18 cellular contexts compared by ENCODE assay signal in genomic region chr7:35874881-35875280, GRCh38.
DNase-seq lines count a peak whose midpoint lies in the region; FAIRE-seq and TF ChIP-seq lines count a peak whose summit lies in the region.
"Had no signal": no experiment of that assay in that cellular context is flagged by ENCODE, and none has a peak within 500 bp of the region (broad histone marks: within the 10 kb centered on the region; RNA-seq: fewer than 3 reads in every experiment).

No MANE protein-coding gene starts in this region.

- no peaks in the 10 kb centered on the region for H3K9me3 ChIP-seq in adipocyte (ENCODE audit: control insufficient read depth, low read length)
- no peaks in the 10 kb centered on the region for H3K9me3 ChIP-seq in smooth muscle cell (replicated peaks; ENCODE audit: low read depth)
- H3K9me3 ChIP-seq: ascending aorta, HAP-1 had no signal

- H2AFZ ChIP-seq in smooth muscle cell (ENCODE audit: low read depth), result no peak overlapping the region

- H3K9ac ChIP-seq in adipocyte (ENCODE audit: low read length) (no peak overlapping the region), smooth muscle cell (ENCODE audit: low read depth) (no peak overlapping the region)

- TF ChIP-seq POLR2A in H54 (IDR thresholded peaks at IDR 0.05; ENCODE audit: low read depth, low read length), result no peak

- peaks cover 19% of the 10 kb centered on the region for H3K4me1 ChIP-seq in adipocyte (ENCODE audit: control insufficient read depth, insufficient read depth, low read length)
- H3K4me1 ChIP-seq in smooth muscle cell (ENCODE audit: low read depth), result no peaks in the 10 kb centered on the region
- H3K4me1 ChIP-seq: HAP-1 had no signal

- DNase-seq in H54 (ENCODE audit: insufficient read length, low spot score) (no peak), adipocyte (ENCODE audit: low read depth) (peak; percentile 51), fibroblast of pulmonary artery (ENCODE audit: low read depth) (peak; percentile 16), smooth muscle cell (lab: John Stamatoyannopoulos, UW; ENCODE audit: unreplicated experiment) (no peak), Kasumi-1 (lab: John Stamatoyannopoulos, UW) (no peak), midbrain (lab: John Stamatoyannopoulos, UW) (no peak)
- no peak for DNase-seq in stimulated activated CD4-positive, alpha-beta T cell treated with anti-CD3 and anti-CD28 coated beads, Interleukin-2, amount 100 ng/mL, for 24 hours
- DNase-seq: activated CD4-positive, CD25-positive, alpha-beta regulatory T cell treated with anti-CD3 and anti-CD28 coated beads, Interleukin-2, amount 50 U/mL, for 72 hours; activated T-cell treated with anti-CD3 and anti-CD28 coated beads, Interleukin-2, amount 50 U/mL, for 72 hours; islet precursor cell; NCI-H1105 treated with DMSO at 0.1 percent for 48 hours; NCI-H510A; posterior cingulate gyrus; T1000 had no signal

- H3K4me2 ChIP-seq in smooth muscle cell, result peak overlapping the region; percentile 8

- FAIRE-seq in H54 (lab: Jason Lieb, UNC), result peak; percentile 68
- FAIRE-seq: GM12892, HTR-8/SVneo had no signal

- H3K36me3 ChIP-seq in adipocyte (ENCODE audit: control insufficient read depth, insufficient read depth, low read length, severe bottlenecking) (peaks cover 15% of the 10 kb centered on the region), smooth muscle cell (ENCODE audit: low read depth) (no peaks in the 10 kb centered on the region)

- H3K79me2 ChIP-seq in smooth muscle cell (ENCODE audit: low read depth), result peaks cover 27% of the 10 kb centered on the region

- H3K27ac ChIP-seq in smooth muscle cell (ENCODE audit: low read depth), result peak overlapping the region; percentile 62

- H3K4me3 ChIP-seq in adipocyte (ENCODE audit: low read length), result no peak overlapping the region
- H3K4me3 ChIP-seq in fibroblast of pulmonary artery (replicated peaks; ENCODE audit: low read depth, low read length), result no peak overlapping the region
- no peak overlapping the region for H3K4me3 ChIP-seq in smooth muscle cell
- H3K4me3 ChIP-seq: ascending aorta, HAP-1 had no signal

- TF ChIP-seq CTCF in fibroblast of pulmonary artery (IDR thresholded peaks at IDR 0.05; ENCODE audit: low read length, missing control alignments) (no peak), smooth muscle cell (IDR thresholded peaks at IDR 0.05; ENCODE audit: borderline replicate concordance, insufficient read depth, poor library complexity, severe bottlenecking) (no peak)

- H3F3A ChIP-seq in smooth muscle cell (ENCODE audit: low read depth), result peaks cover 4% of the 10 kb centered on the region

- H4K20me1 ChIP-seq in smooth muscle cell (ENCODE audit: low read depth), result peaks cover 32% of the 10 kb centered on the region

- no peaks in the 10 kb centered on the region for H3K27me3 ChIP-seq in adipocyte (replicated peaks; ENCODE audit: control insufficient read depth, insufficient read depth, low read length)
- no peaks in the 10 kb centered on the region for H3K27me3 ChIP-seq in smooth muscle cell (ENCODE audit: low read depth)
- H3K27me3 ChIP-seq: ascending aorta had no signal

- 72% methylated on average over 1 of the region's 1 CpG for WGBS in smooth muscle cell (ENCODE audit: low lambda C conversion rate)

Comparison
In these comparisons a context has a peak if more than half of its experiments do, and no peak if none do; other contexts are left out.
1. DNase-seq: peak in adipocyte (single experiment) and fibroblast of pulmonary artery (single experiment); none in H54 (single experiment), smooth muscle cell (single experiment), Kasumi-1 (0 of 2), midbrain (single experiment) and stimulated activated CD4-positive, alpha-beta T cell treated with anti-CD3 and anti-CD28 coated beads, Interleukin-2, amount 100 ng/mL, for 24 hours (0 of 2).